In genomic region chr4:100286601-100287000, GRCh38 we compare ENCODE assay signal across 26 cellular contexts.
DNase-seq lines count a peak whose midpoint lies in the region; ATAC-seq lines count a peak whose summit lies in the region.
"Had no signal": no experiment of that assay in that cellular context is flagged by ENCODE, and none has a peak within 500 bp of the region (broad histone marks: within the 10 kb centered on the region; RNA-seq: fewer than 3 reads in every experiment).

No MANE protein-coding gene starts in this region.

- H3K4me2 ChIP-seq in neuronal stem cell (ENCODE audit: insufficient read depth, low read length, poor library complexity, severe bottlenecking) = no peak overlapping the region

- no peak overlapping the region for H2BK12ac ChIP-seq in neuronal stem cell (ENCODE audit: low read length)

- H3K9me3 ChIP-seq in neuronal stem cell (replicated peaks in 1 of 2; ENCODE audit: control insufficient read depth in 2 of 2, insufficient read depth in 1 of 2, low read depth in 1 of 2, low read length in 2 of 2) = no peaks in the 10 kb centered on the region
- H3K9me3 ChIP-seq: esophagus muscularis mucosa, left lung, thoracic aorta, uterus had no signal

- H3K14ac ChIP-seq in neuronal stem cell (ENCODE audit: low read length) = no peak overlapping the region

- H2AK5ac ChIP-seq in neuronal stem cell (ENCODE audit: low read depth, low read length) = no peak overlapping the region

- peaks cover 0 to 7% of the 10 kb centered on the region in 2 donors for H3K4me1 ChIP-seq in neuronal stem cell (ENCODE audit: control insufficient read depth in 2 of 2, insufficient read depth in 1 of 2, low read depth in 1 of 2, low read length in 2 of 2)
- H3K4me1 ChIP-seq: left lung, uterus had no signal

- H2AFZ ChIP-seq in neuronal stem cell (ENCODE audit: low read length) = peak overlapping the region; percentile 37

- ATAC-seq in HG03045 (IDR thresholded peaks at IDR 0.05; ENCODE audit: unreplicated experiment) = no peak
- no peak for ATAC-seq in HG03469 (IDR thresholded peaks at IDR 0.05; ENCODE audit: unreplicated experiment)
- ATAC-seq: activated CD8-positive, alpha-beta memory T cell treated with anti-CD3 and anti-CD28 coated beads, Interleukin-2, amount 10 ng/mL, durations not matched to agents 7 days and 5 days; activated T-cell treated with anti-CD3 and anti-CD28 coated beads, Interleukin-2, amount 50 U/mL, for 72 hours; foreskin keratinocyte; left lung; Panc1 had no signal

- no CpG with 5 or more reads among the region's 3 CpGs for WGBS in neuronal stem cell (ENCODE audit: extremely low coverage in 2 of 2, insufficient read length in 2 of 2, insufficient replicate concordance in 1 of 2), 2 donors

- H3K79me1 ChIP-seq in neuronal stem cell (ENCODE audit: low read depth, low read length) = no peaks in the 10 kb centered on the region

- no peak overlapping the region for H2BK15ac ChIP-seq in neuronal stem cell (ENCODE audit: low read length)

- H3K23ac ChIP-seq in neuronal stem cell (ENCODE audit: low read depth, low read length, poor library complexity) = no peak overlapping the region

- no peak overlapping the region for H3K4ac ChIP-seq in neuronal stem cell (ENCODE audit: low read length)

- no peak overlapping the region for H3K9ac ChIP-seq in neuronal stem cell (ENCODE audit: low read depth, low read length, poor library complexity)

- H2BK5ac ChIP-seq in neuronal stem cell (ENCODE audit: low read length) = no peak overlapping the region

- no peaks in the 10 kb centered on the region for H3K27me3 ChIP-seq in neuronal stem cell (ENCODE audit: control insufficient read depth in 3 of 3, insufficient read depth in 3 of 3, low read depth in 1 of 3, low read length in 3 of 3)
- H3K27me3 ChIP-seq: esophagus muscularis mucosa, foreskin keratinocyte, left lung, uterus had no signal

- H3K27ac ChIP-seq in neuronal stem cell (replicated peaks; ENCODE audit: low read length) = peak overlapping the region; percentile 58
- H3K27ac ChIP-seq: esophagus muscularis mucosa, foreskin keratinocyte, left lung, thoracic aorta, uterus had no signal

- no peak overlapping the region for H4K91ac ChIP-seq in neuronal stem cell (ENCODE audit: low read depth, low read length, poor library complexity)

- H3K36me3 ChIP-seq in neuronal stem cell (replicated peaks in 1 of 2; ENCODE audit: control insufficient read depth in 2 of 2, insufficient read depth in 2 of 2, low read length in 2 of 2) = no peaks in the 10 kb centered on the region
- H3K36me3 ChIP-seq: esophagus muscularis mucosa, left lung, thoracic aorta, uterus had no signal

- H3K18ac ChIP-seq in neuronal stem cell (ENCODE audit: low read length) = no peak overlapping the region

- DNase-seq in DMS 273 (lab: John Stamatoyannopoulos, UW; ENCODE audit: unreplicated experiment) (peak; percentile 75), NCI-H2171 treated with DMSO at 0.1 percent for 48 hours (lab: John Stamatoyannopoulos, UW) (peak; percentile 86), cerebellum (ENCODE audit: low spot score) (peak; percentile 20), neuronal stem cell (ENCODE audit: low spot score) (no peak), HPDE6-E6E7 (ENCODE audit: extremely low spot score) (no peak)
- no peak for DNase-seq in activated effector memory CD4-positive, alpha-beta T cell treated with anti-CD3 and anti-CD28 coated beads, Interleukin-2, amount 50 U/mL, for 16 hours
- DNase-seq: activated B cell treated with CpG ODN at 0.5 μM for 24 hours; activated CD4-positive, alpha-beta T cell treated with anti-CD3 and anti-CD28 coated beads, Interleukin-2, amount 50 U/mL, for 1 hour; activated CD8-positive, alpha-beta memory T cell treated with anti-CD3 and anti-CD28 coated beads, Interleukin-2, amount 10 ng/mL, durations not matched to agents 7 days and 5 days; activated naive CD4-positive, alpha-beta T cell treated with anti-CD3 and anti-CD28 coated beads for 36 hours; activated T-cell treated with anti-CD3 and anti-CD28 coated beads, Interleukin-2, amount 50 U/mL, for 72 hours; amygdala; CD4-positive, CD25-positive, alpha-beta regulatory T cell; cortex of kidney; foreskin keratinocyte; left lung; mesenchymal stem cell; NCI-H1694 treated with DMSO at 0.1 percent for 48 hours; NCI-H345; SHP77; uterus had no signal

- H3K4me3 ChIP-seq in neuronal stem cell (ENCODE audit: low read length in 2 of 2) = no peak overlapping the region
- H3K4me3 ChIP-seq: esophagus muscularis mucosa, left lung, thoracic aorta, uterus had no signal

- no peak overlapping the region for H4K8ac ChIP-seq in neuronal stem cell (ENCODE audit: low read depth, low read length)

- H2BK120ac ChIP-seq in neuronal stem cell (ENCODE audit: low read depth, low read length) = no peak overlapping the region

Comparison
In these comparisons a context has a peak if more than half of its experiments do, and no peak if none do; other contexts are left out.
1. DNase-seq: peak in DMS 273 (single experiment), NCI-H2171 treated with DMSO at 0.1 percent for 48 hours (single experiment) and cerebellum (single experiment); none in neuronal stem cell (single experiment), HPDE6-E6E7 (single experiment) and activated effector memory CD4-positive, alpha-beta T cell treated with anti-CD3 and anti-CD28 coated beads, Interleukin-2, amount 50 U/mL, for 16 hours (single experiment).